Comparison of ENCODE assay signal across 8 cellular contexts in genomic region chr12:48004039-48004940, GRCh38. TPM values are rescaled to one million over a fixed set of nuclear protein-coding genes. Genes with fewer than 3 reads are reported as not detected.
A peak's percentile ranks its signal among the peaks of the same experiment; 100 is the strongest.
DNase-seq lines count a peak whose midpoint lies in the region; ATAC-seq, FAIRE-seq and TF ChIP-seq lines count a peak whose summit lies in the region.

TSS of gene COL2A1 (minus strand) at chr12:48004476. CDS start at chr12:48004321, 155 bp downstream.

- H3K9ac ChIP-seq in HepG2 (ENCODE audit: insufficient read depth, low read depth, low read length), result no peak within 1 kb of the TSS; the same call in 1 of the 2 replicates

- intact Hi-C loops in HepG2 (cut with micrococcal nuclease; ENCODE audit: unreplicated experiment), result loop anchor here (2.0 to 10.0 kb wide), 2 partner anchors 19 to 101 kb away; partner anchors contain the start of gene SENP1

- no peaks in the 10 kb centered on the region for H3K79me2 ChIP-seq in HepG2 (ENCODE audit: insufficient read depth, low read length)

- H3K4me1 ChIP-seq in HepG2 (ENCODE audit: insufficient read depth, low read length) (peaks cover 57% of the 10 kb centered on the region), upper lobe of left lung (peaks cover 41 to 47% (median 44%) of the 10 kb centered on the region in 4 donors)

- DNase-seq in DMS53 treated with DMSO at 0.1 percent for 48 hours (lab: John Stamatoyannopoulos, UW; ENCODE audit: unreplicated experiment) (peak; percentile 84), NCI-H146 (lab: John Stamatoyannopoulos, UW) (peak; percentile 99), astrocyte of the hippocampus (ENCODE audit: low read depth, low spot score) (peak; percentile 55), HepG2 (ENCODE audit: low spot score) (no peak), upper lobe of left lung (peak in 1 of 2 donors; percentile 84), cortex of kidney (lab: John Stamatoyannopoulos, UW) (no peak), GOT3 (lab: John Stamatoyannopoulos, UW) (no peak)

- TF ChIP-seq POLR2A in HepG2 (IDR thresholded peaks at IDR 0.05; ENCODE audit: insufficient read depth in 1 of 2, low read depth in 2 of 2, low read length in 2 of 2), result no peak
- TF ChIP-seq POLR2A in upper lobe of left lung (IDR thresholded peaks at IDR 0.05), result no peak
- no peak for TF ChIP-seq POLR2A in GM18505 (IDR thresholded peaks at IDR 0.05; ENCODE audit: borderline replicate concordance, extremely low read depth, insufficient read depth, insufficient read length)

- no TSS peak for BruUV-seq in HepG2 (replicated peaks; lab: Mats Ljungman, UMichigan)

- TF ChIP-seq EP300 in HepG2 (IDR thresholded peaks at IDR 0.05; ENCODE audit: low read depth in 2 of 2, low read length in 2 of 2) (no peak), HepG2 (CRISPR knock-in tag; IDR thresholded peaks at IDR 0.05; ENCODE audit: borderline replicate concordance) (no peak), upper lobe of left lung (IDR thresholded peaks at IDR 0.05) (no peak)

- TF ChIP-seq RAD21 in HepG2 (CRISPR knock-in tag; IDR thresholded peaks at IDR 0.05), result no peak

- in situ Hi-C loops in HepG2 (cut with HindIII; ENCODE audit: extremely low pct_ligation_motif_present, low pct_unique_long_range_greater_than_20kb), result no loop called here

- H3K27me3 ChIP-seq in HepG2 (ENCODE audit: control insufficient read depth in 1 of 2, insufficient read depth in 2 of 2, low read length in 2 of 2), result peaks cover 6 to 53% of the 10 kb centered on the region in 2 experiments
- H3K27me3 ChIP-seq in upper lobe of left lung, result peaks cover 0 to 45% (median 35%) of the 10 kb centered on the region in 4 donors

- H3K9me3 ChIP-seq in HepG2 (ENCODE audit: low read length) (no peaks in the 10 kb centered on the region), upper lobe of left lung (no peaks in the 10 kb centered on the region)

- no peaks in the 10 kb centered on the region for H4K20me1 ChIP-seq in HepG2 (ENCODE audit: insufficient read depth, low read length)

- H3K27ac ChIP-seq in HepG2 (ENCODE audit: extremely low read length, insufficient read depth, low read length) (no peak within 1 kb of the TSS), upper lobe of left lung (no peak within 1 kb of the TSS)

- no peaks in the 10 kb centered on the region for H3K36me3 ChIP-seq in HepG2 (replicated peaks in 1 of 2; ENCODE audit: control insufficient read depth in 1 of 2, insufficient read depth in 2 of 2, low read length in 2 of 2)
- H3K36me3 ChIP-seq in upper lobe of left lung, result no peaks in the 10 kb centered on the region

- no peak within 1 kb of the TSS for H2AFZ ChIP-seq in HepG2 (ENCODE audit: low read length)

- CTCF ChIA-PET in HepG2 (lab: Yijun Ruan, JAX; ENCODE audit: low intra/inter-chr PET ratio, low total read pairs), result no interaction called here

- peak; percentile 73 for ATAC-seq in HepG2
- peak in 1 of 2 donors; percentile 41 for ATAC-seq in upper lobe of left lung (ENCODE audit: low FRiP score in 2 of 2)
- ATAC-seq in GM18505 (IDR thresholded peaks at IDR 0.05; ENCODE audit: unreplicated experiment), result no peak

- 1% methylated on average over 18 of the region's 82 CpGs for WGBS in HepG2 (ENCODE audit: low lambda C conversion rate)
- 1 to 4% methylated on average over 17 to 36 of the region's 82 CpGs for WGBS in upper lobe of left lung, 2 donors

- POLR2A ChIA-PET in HepG2 (lab: Yijun Ruan, JAX), result interaction anchor here (1.4 kb wide), 1 partner anchor 18 kb away, joined by 3 read pairs; no protein-coding TSS in a partner anchor

- no peak; the same call in 1 of the 2 replicates for TF ChIP-seq CTCF in HepG2 (CRISPR knock-in tag; IDR thresholded peaks at IDR 0.05)
- no peak for TF ChIP-seq CTCF in upper lobe of left lung (IDR thresholded peaks at IDR 0.05)

- peak within 1 kb of the TSS; percentile 40 to 64 (median 50); a peak in 5 of 6 replicates for H3K4me3 ChIP-seq in HepG2 (replicated peaks in 1 of 3; ENCODE audit: insufficient read depth in 1 of 3, low read depth in 2 of 3, low read length in 3 of 3)
- H3K4me3 ChIP-seq in upper lobe of left lung, result peak within 1 kb of the TSS in 3 of 4 donors; percentile 13 to 51 (median 42)

- H3K4me2 ChIP-seq in HepG2 (ENCODE audit: low read depth, low read length), result peak within 1 kb of the TSS; percentile 73

- no peak for FAIRE-seq in HepG2 (lab: Jason Lieb, UNC)

TF ChIP-seq in HepG2, 621 proteins besides CTCF, POLR2A, EP300 and RAD21 (continues in another document):
- TF ChIP-seq FOXM1 (CRISPR knock-in tag; IDR thresholded peaks at IDR 0.05), result no peak
- TF ChIP-seq U2AF2 (IDR thresholded peaks at IDR 0.05; ENCODE audit: low read depth, low read length), result no peak
- TF ChIP-seq SMAD9 (CRISPR knock-in tag; IDR thresholded peaks at IDR 0.05), result 0 out of 2 replicates have a peak, but pooled peaks have one; percentile 44
- TF ChIP-seq, protein P1, sequence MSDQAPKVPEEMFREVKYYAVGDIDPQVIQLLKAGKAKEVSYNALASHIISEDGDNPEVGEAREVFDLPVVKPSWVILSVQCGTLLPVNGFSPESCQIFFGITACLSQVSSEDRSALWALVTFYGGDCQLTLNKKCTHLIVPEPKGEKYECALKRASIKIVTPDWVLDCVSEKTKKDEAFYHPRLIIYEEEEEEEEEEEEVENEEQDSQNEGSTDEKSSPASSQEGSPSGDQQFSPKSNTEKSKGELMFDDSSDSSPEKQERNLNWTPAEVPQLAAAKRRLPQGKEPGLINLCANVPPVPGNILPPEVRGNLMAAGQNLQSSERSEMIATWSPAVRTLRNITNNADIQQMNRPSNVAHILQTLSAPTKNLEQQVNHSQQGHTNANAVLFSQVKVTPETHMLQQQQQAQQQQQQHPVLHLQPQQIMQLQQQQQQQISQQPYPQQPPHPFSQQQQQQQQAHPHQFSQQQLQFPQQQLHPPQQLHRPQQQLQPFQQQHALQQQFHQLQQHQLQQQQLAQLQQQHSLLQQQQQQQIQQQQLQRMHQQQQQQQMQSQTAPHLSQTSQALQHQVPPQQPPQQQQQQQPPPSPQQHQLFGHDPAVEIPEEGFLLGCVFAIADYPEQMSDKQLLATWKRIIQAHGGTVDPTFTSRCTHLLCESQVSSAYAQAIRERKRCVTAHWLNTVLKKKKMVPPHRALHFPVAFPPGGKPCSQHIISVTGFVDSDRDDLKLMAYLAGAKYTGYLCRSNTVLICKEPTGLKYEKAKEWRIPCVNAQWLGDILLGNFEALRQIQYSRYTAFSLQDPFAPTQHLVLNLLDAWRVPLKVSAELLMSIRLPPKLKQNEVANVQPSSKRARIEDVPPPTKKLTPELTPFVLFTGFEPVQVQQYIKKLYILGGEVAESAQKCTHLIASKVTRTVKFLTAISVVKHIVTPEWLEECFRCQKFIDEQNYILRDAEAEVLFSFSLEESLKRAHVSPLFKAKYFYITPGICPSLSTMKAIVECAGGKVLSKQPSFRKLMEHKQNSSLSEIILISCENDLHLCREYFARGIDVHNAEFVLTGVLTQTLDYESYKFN (CRISPR knock-in tag; conservative IDR thresholded peaks at IDR 0.05), result peak; percentile 50; the same call in 1 of the 2 replicates
- no peak for TF ChIP-seq ZSCAN9 (CRISPR knock-in tag; IDR thresholded peaks at IDR 0.05; ENCODE audit: borderline replicate concordance)
- TF ChIP-seq HDAC1 (CRISPR knock-in tag; IDR thresholded peaks at IDR 0.05), result 0 out of 2 replicates have a peak, but pooled peaks have one; percentile 34
- TF ChIP-seq MTERF4 (CRISPR knock-in tag; IDR thresholded peaks at IDR 0.05), result 0 out of 2 replicates have a peak, but pooled peaks have one; percentile 45
- TF ChIP-seq SOX6 (IDR thresholded peaks at IDR 0.05), result no peak
- TF ChIP-seq SOX6 (CRISPR knock-in tag; IDR thresholded peaks at IDR 0.05), result no peak

RNA-seq across cellular contexts. Expression of gene COL2A1, which starts in this region (rescaled TPM):
- total RNA-seq in HepG2 (2016; rRNA removed; fragmentation: Illumina TruSeq; extraction: Trizol) (9.2 and 38.3 TPM in 2 replicates), upper lobe of left lung (under 1 TPM in 1 of 6 donors, not detected in 5; 0.34 TPM)
- total RNA-seq in HepG2 (2016; cell fraction: cytosol; rRNA removed; fragmentation: Illumina TruSeq; extraction: Trizol; ENCODE audit: low read depth), result 1.1 and 3.1 TPM in 2 replicates
- total RNA-seq in HepG2 (2016; cell fraction: insoluble cytoplasmic fraction; rRNA removed; fragmentation: Illumina TruSeq; extraction: Trizol), result 6.6 and 41.7 TPM in 2 replicates
- total RNA-seq in HepG2 (2016; cell fraction: membrane; rRNA removed; fragmentation: Illumina TruSeq; extraction: Trizol), result 3.6 and 4.1 TPM in 2 replicates
- total RNA-seq in HepG2 (2016; cell fraction: nucleus; rRNA removed; fragmentation: Illumina TruSeq; extraction: Trizol), result 44.6 and 58.3 TPM in 2 replicates
- 7.4 and 9.8 TPM in 2 replicates for polyA plus RNA-seq in HepG2 (2011; rRNA removed)
- 4.1 and 4.4 TPM in 2 replicates for polyA plus RNA-seq in HepG2 (2011; cell fraction: cytosol; rRNA removed)
- 113 and 136 TPM in 2 replicates for polyA plus RNA-seq in HepG2 (2011; cell fraction: nucleus; rRNA removed)
- 7.6 and 8.6 TPM in 2 replicates for polyA plus RNA-seq in HepG2 (2012)
- 0.91 and 1.3 TPM in 2 replicates for polyA plus RNA-seq in HepG2 (2016; cell fraction: cytosol; fragmentation: Illumina TruSeq; extraction: Trizol; ENCODE audit: low read depth)
- polyA plus RNA-seq in HepG2 (2016; cell fraction: insoluble cytoplasmic fraction; fragmentation: Illumina TruSeq; extraction: Trizol; ENCODE audit: low read depth), result 5.7 and 8.4 TPM in 2 replicates
- 1.5 and 2.1 TPM in 2 replicates for polyA plus RNA-seq in HepG2 (2016; cell fraction: membrane; fragmentation: Illumina TruSeq; extraction: Trizol; ENCODE audit: low read depth)
- polyA plus RNA-seq in HepG2 (2016; cell fraction: nucleus; fragmentation: Illumina TruSeq; extraction: Trizol; ENCODE audit: insufficient read depth, low read depth), result 114 and 115 TPM in 2 replicates
- polyA minus RNA-seq in HepG2 (2011; rRNA and poly(A)+ RNA removed; ENCODE audit: low replicate concordance), result 7.1 TPM in 1 of 2 replicates, not detected in the other
- 4.7 and 7.3 TPM in 2 replicates for polyA minus RNA-seq in HepG2 (2011; cell fraction: cytosol; rRNA and poly(A)+ RNA removed)
- 12.5 and 15.2 TPM in 2 replicates for polyA minus RNA-seq in HepG2 (2011; cell fraction: nucleus; rRNA and poly(A)+ RNA removed)

Comparison
In these comparisons a context has a peak if more than half of its experiments do, and no peak if none do; other contexts are left out.
1. DNase-seq: peak in DMS53 treated with DMSO at 0.1 percent for 48 hours (single experiment), NCI-H146 (single experiment) and astrocyte of the hippocampus (single experiment); none in HepG2 (single experiment), cortex of kidney (single experiment) and GOT3 (single experiment).